9 cellular contexts compared by ENCODE assay signal in the genomic region with DNA sequence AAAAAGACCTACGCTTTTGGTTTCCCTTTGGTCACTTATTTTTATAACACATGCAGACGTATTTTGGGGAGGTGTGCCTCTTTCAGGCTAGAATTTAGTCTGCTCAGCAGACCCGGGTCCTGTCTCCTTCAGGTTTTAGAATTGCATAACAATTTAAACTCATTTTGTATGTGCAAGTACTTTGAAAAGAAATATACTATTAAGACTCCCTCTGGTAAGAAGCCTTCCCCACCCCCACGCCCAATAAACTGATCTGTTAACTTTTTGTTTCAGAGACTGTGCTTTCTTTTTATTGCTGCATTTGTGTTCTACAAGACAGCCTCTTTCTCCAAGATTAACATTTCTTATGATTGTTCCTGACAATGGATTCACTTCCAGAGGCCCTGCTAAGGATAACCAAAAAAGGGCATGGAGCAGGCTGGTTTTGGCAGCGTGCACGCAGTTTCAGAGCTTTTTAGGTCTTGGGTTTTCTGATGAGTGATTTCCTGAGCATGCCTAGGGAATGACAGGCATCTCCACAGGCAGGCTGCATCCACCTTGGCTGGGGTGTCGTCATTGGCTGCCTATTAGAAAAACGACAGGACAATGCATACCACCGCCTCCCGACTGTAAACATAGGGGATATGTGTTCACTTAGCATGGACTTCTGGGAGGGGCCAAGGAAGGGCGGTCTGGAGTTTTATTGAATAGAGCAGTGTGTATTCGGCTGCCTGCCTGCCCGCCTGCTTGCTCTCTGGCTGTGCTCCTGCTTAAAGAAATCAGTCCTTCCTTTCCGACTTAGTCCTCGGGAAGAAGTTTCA. TPM values are rescaled to one million over a fixed set of nuclear protein-coding genes. Genes with fewer than 3 reads are reported as not detected.
DNase-seq lines count a peak whose midpoint lies in the region; ATAC-seq and TF ChIP-seq lines count a peak whose summit lies in the region.
"Had no signal": no experiment of that assay in that cellular context is flagged by ENCODE, and none has a peak within 500 bp of the region (broad histone marks: within the 10 kb centered on the region; RNA-seq: fewer than 3 reads in every experiment).

A gene with protein sequence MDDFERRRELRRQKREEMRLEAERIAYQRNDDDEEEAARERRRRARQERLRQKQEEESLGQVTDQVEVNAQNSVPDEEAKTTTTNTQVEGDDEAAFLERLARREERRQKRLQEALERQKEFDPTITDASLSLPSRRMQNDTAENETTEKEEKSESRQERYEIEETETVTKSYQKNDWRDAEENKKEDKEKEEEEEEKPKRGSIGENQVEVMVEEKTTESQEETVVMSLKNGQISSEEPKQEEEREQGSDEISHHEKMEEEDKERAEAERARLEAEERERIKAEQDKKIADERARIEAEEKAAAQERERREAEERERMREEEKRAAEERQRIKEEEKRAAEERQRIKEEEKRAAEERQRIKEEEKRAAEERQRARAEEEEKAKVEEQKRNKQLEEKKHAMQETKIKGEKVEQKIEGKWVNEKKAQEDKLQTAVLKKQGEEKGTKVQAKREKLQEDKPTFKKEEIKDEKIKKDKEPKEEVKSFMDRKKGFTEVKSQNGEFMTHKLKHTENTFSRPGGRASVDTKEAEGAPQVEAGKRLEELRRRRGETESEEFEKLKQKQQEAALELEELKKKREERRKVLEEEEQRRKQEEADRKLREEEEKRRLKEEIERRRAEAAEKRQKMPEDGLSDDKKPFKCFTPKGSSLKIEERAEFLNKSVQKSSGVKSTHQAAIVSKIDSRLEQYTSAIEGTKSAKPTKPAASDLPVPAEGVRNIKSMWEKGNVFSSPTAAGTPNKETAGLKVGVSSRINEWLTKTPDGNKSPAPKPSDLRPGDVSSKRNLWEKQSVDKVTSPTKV (plus strand): TSS at position 694 of the 800 bp plus-strand sequence. CDS start 88,100 bp downstream, outside the sequence.

- H3K4me3 Mint-ChIP-seq in WTC11: peak within 1 kb of the TSS; percentile 88
- no peak within 1 kb of the TSS for H3K4me3 Mint-ChIP-seq in activated naive CD4-positive, alpha-beta T cell treated with anti-CD3 and anti-CD28 coated beads, Interleukin-2, amount 10 ng/mL, durations not matched to agents 7 days and 5 days

- POLR2A ChIA-PET in WTC11 (lab: Charles Lee): interaction anchor here (0.6 kb wide), 1 partner anchor 62 kb away, joined by 3 read pairs; no protein-coding TSS in a partner anchor

- peak within 1 kb of the TSS; percentile 98 for H3K27ac Mint-ChIP-seq in WTC11
- no peak within 1 kb of the TSS for H3K27ac Mint-ChIP-seq in activated naive CD4-positive, alpha-beta T cell treated with anti-CD3 and anti-CD28 coated beads, Interleukin-2, amount 10 ng/mL, durations not matched to agents 7 days and 5 days

- no peaks in the 10 kb centered on the region for H3K9me3 ChIP-seq in osteoblast (ENCODE audit: low read depth, low read length)

- no peaks in the 10 kb centered on the region for H3K27me3 Mint-ChIP-seq in WTC11 (ENCODE audit: low read depth)
- no peaks in the 10 kb centered on the region for H3K27me3 Mint-ChIP-seq in activated naive CD4-positive, alpha-beta T cell treated with anti-CD3 and anti-CD28 coated beads, Interleukin-2, amount 10 ng/mL, durations not matched to agents 7 days and 5 days

- peaks cover 21% of the 10 kb centered on the region for H3K4me1 Mint-ChIP-seq in WTC11
- H3K4me1 Mint-ChIP-seq in activated naive CD4-positive, alpha-beta T cell treated with anti-CD3 and anti-CD28 coated beads, Interleukin-2, amount 10 ng/mL, durations not matched to agents 7 days and 5 days: peaks cover 5% of the 10 kb centered on the region

- peaks cover 47% of the 10 kb centered on the region for H3K79me2 ChIP-seq in osteoblast (ENCODE audit: insufficient read depth, low read length)

- peaks cover 45% of the 10 kb centered on the region for H3K4me1 ChIP-seq in osteoblast (ENCODE audit: insufficient read depth, low read length)

- peak within 1 kb of the TSS; percentile 48 for H3K4me3 ChIP-seq in H7 (ENCODE audit: insufficient read depth, low read depth, low read length)
- peak within 1 kb of the TSS; percentile 80 for H3K4me3 ChIP-seq in osteoblast (ENCODE audit: insufficient read depth, low read length)

- no peaks in the 10 kb centered on the region; the same call in 1 of the 2 replicates for H3K36me3 Mint-ChIP-seq in WTC11
- no peaks in the 10 kb centered on the region for H3K36me3 Mint-ChIP-seq in activated naive CD4-positive, alpha-beta T cell treated with anti-CD3 and anti-CD28 coated beads, Interleukin-2, amount 10 ng/mL, durations not matched to agents 7 days and 5 days

- peaks cover 33% of the 10 kb centered on the region for H4K20me1 ChIP-seq in osteoblast (ENCODE audit: insufficient read depth, low read length)

- intact Hi-C loops in head of caudate nucleus (cut with DNase I): no loop called here

- no peak within 1 kb of the TSS for H2AFZ ChIP-seq in osteoblast (ENCODE audit: low read length)

- H3K27ac ChIP-seq in osteoblast (ENCODE audit: low read depth, low read length): peak within 1 kb of the TSS; percentile 94
- H3K27ac ChIP-seq: KMS-11 had no signal

- ATAC-seq in WTC11 (peak; percentile 94), HG02981 (IDR thresholded peaks at IDR 0.05; ENCODE audit: unreplicated experiment) (no peak)

- TF ChIP-seq CTCF in WTC11 (IDR thresholded peaks at IDR 0.05) (no peak), osteoblast (IDR thresholded peaks at IDR 0.05; ENCODE audit: extremely low read depth, low read depth, low read length) (no peak)

- peaks cover 4% of the 10 kb centered on the region; the same call in 1 of the 2 replicates for H3K36me3 ChIP-seq in H7 (replicated peaks; ENCODE audit: control insufficient read depth, insufficient read depth, low read length)
- peaks cover 31% of the 10 kb centered on the region for H3K36me3 ChIP-seq in osteoblast (ENCODE audit: insufficient read depth, low read length)

- DNase-seq in H7 (peak; percentile 68), WTC11 (ENCODE audit: low spot score) (peak; percentile 84), head of caudate nucleus (peak in 41 of 42 donors; percentile 16 to 72 (median 42)), osteoblast (ENCODE audit: insufficient read length, low spot score, missing footprints) (peak; percentile 66), SKM-1 treated with dmso at 0.1 percent for 144 hours (lab: John Stamatoyannopoulos, UW; ENCODE audit: unreplicated experiment) (no peak), DMS 273 treated with DMSO at 0.1 percent for 48 hours (lab: John Stamatoyannopoulos, UW) (no peak)
- DNase-seq in activated naive CD4-positive, alpha-beta T cell treated with anti-CD3 and anti-CD28 coated beads, Interleukin-2, amount 10 ng/mL, durations not matched to agents 7 days and 5 days: no peak

- no peaks in the 10 kb centered on the region for H3K27me3 ChIP-seq in H7 (ENCODE audit: control insufficient read depth, insufficient read depth, low read length)
- H3K27me3 ChIP-seq in osteoblast (ENCODE audit: insufficient read depth, low read length): no peaks in the 10 kb centered on the region

- H3K4me2 ChIP-seq in osteoblast (ENCODE audit: insufficient read depth, low read length): peak within 1 kb of the TSS; percentile 90
- H3K4me2 ChIP-seq: KMS-11 had no signal

- CTCF ChIA-PET in WTC11 (lab: Charles Lee): interaction anchor here (1.2 kb wide), 1 partner anchor 89 kb away, joined by 3 read pairs; no protein-coding TSS in a partner anchor
- CTCF ChIA-PET in activated naive CD4-positive, alpha-beta T cell treated with anti-CD3 and anti-CD28 coated beads, Interleukin-2, amount 10 ng/mL, durations not matched to agents 7 days and 5 days (lab: Charles Lee): no interaction called here

- no peaks in the 10 kb centered on the region for H3K9me3 Mint-ChIP-seq in WTC11
- H3K9me3 Mint-ChIP-seq in activated naive CD4-positive, alpha-beta T cell treated with anti-CD3 and anti-CD28 coated beads, Interleukin-2, amount 10 ng/mL, durations not matched to agents 7 days and 5 days: no peaks in the 10 kb centered on the region

TF ChIP-seq in WTC11, 78 proteins besides CTCF, POLR2A, EP300 and RAD21 (continues in another document):
- TF ChIP-seq FOXK1 (CRISPR knock-in tag; IDR thresholded peaks at IDR 0.05) (peak; percentile 93), SP1 (CRISPR knock-in tag; conservative IDR thresholded peaks at IDR 0.05) (peak; percentile 42; the same call in 1 of the 2 replicates)
- TF ChIP-seq, protein P1, sequence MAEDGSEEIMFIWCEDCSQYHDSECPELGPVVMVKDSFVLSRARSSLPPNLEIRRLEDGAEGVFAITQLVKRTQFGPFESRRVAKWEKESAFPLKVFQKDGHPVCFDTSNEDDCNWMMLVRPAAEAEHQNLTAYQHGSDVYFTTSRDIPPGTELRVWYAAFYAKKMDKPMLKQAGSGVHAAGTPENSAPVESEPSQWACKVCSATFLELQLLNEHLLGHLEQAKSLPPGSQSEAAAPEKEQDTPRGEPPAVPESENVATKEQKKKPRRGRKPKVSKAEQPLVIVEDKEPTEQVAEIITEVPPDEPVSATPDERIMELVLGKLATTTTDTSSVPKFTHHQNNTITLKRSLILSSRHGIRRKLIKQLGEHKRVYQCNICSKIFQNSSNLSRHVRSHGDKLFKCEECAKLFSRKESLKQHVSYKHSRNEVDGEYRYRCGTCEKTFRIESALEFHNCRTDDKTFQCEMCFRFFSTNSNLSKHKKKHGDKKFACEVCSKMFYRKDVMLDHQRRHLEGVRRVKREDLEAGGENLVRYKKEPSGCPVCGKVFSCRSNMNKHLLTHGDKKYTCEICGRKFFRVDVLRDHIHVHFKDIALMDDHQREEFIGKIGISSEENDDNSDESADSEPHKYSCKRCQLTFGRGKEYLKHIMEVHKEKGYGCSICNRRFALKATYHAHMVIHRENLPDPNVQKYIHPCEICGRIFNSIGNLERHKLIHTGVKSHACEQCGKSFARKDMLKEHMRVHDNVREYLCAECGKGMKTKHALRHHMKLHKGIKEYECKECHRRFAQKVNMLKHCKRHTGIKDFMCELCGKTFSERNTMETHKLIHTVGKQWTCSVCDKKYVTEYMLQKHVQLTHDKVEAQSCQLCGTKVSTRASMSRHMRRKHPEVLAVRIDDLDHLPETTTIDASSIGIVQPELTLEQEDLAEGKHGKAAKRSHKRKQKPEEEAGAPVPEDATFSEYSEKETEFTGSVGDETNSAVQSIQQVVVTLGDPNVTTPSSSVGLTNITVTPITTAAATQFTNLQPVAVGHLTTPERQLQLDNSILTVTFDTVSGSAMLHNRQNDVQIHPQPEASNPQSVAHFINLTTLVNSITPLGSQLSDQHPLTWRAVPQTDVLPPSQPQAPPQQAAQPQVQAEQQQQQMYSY (CRISPR knock-in tag; IDR thresholded peaks at IDR 0.05): no peak

RNA-seq across cellular contexts. Expression of the gene that starts here (rescaled TPM):
- 95.0 and 99.8 TPM in 2 replicates for total RNA-seq in H7 (2014; rRNA removed; shearing (Covaris generic))
- 120 to 147 TPM (median 127 TPM) in 3 replicates for total RNA-seq in WTC11 (2021)
- total RNA-seq in osteoblast: 1,075 and 1,123 TPM in 2 replicates

Comparison
In these comparisons a context has a peak if more than half of its experiments do, and no peak if none do; other contexts are left out.
1. DNase-seq: peak in H7 (single experiment), WTC11 (single experiment), head of caudate nucleus (41 of 42) and osteoblast (single experiment); none in SKM-1 treated with dmso at 0.1 percent for 144 hours (single experiment), DMS 273 treated with DMSO at 0.1 percent for 48 hours (single experiment) and activated naive CD4-positive, alpha-beta T cell treated with anti-CD3 and anti-CD28 coated beads, Interleukin-2, amount 10 ng/mL, durations not matched to agents 7 days and 5 days (single experiment).